In the genomic region with DNA sequence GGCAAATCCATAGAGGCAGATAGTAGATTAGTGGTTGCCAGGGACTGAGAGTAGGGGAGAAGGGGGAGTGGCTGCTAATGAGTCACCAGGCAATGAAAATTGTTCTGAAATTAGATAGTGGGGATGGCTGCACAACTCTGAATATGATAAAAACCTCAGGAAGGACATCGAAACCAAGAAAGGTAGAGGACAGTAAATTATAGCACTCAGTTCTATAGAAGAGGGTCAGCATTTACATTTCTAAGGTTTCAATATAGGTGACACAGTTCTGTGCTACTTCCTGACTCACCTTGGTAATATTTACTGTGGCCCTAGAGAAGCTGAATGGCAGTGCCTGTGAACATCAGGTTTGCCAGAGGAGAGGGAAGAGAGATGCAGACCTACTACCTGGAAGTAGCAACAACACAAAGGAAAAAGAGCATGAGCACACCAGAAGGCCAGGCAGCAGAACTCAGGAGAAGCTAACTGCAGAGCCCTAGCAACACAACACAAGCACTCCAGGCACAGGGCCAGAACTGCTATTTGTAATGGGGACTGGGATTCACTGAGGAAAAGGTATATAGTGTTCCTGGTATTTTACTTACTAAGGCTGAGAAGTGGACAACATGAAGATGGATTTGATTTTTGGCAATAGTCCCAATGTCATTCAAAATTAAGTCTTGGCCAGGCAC, we compare ENCODE assay signal across 13 cellular contexts.
DNase-seq lines count a peak whose midpoint lies in the region; ATAC-seq, FAIRE-seq and TF ChIP-seq lines count a peak whose summit lies in the region.
"Had no signal": no experiment of that assay in that cellular context is flagged by ENCODE, and none has a peak within 500 bp of the region (broad histone marks: within the 10 kb centered on the region; RNA-seq: fewer than 3 reads in every experiment).

No MANE protein-coding gene starts in this region.

- CTCF ChIA-PET in HEK293T (lab: Yijun Ruan, JAX) = interaction anchor here (1.7 kb wide), 1 partner anchor 40 kb away, joined by 3 read pairs; no protein-coding TSS in a partner anchor

- no peaks in the 10 kb centered on the region for H3K9me2 ChIP-seq in MM.1S (replicated peaks; ENCODE audit: insufficient read depth, low read length)

- H3K79me2 ChIP-seq in MM.1S (ENCODE audit: low read length) (peaks cover 11% of the 10 kb centered on the region; the same call in 1 of the 2 replicates), astrocyte (ENCODE audit: insufficient read depth, low read length) (peaks cover 12% of the 10 kb centered on the region)

- H3K4me2 ChIP-seq in MM.1S (ENCODE audit: low read depth, low read length) (peak overlapping the region; percentile 42), astrocyte (ENCODE audit: low read length) (peak overlapping the region; percentile 46)

- H3K27me3 ChIP-seq in BE2C = no peaks in the 10 kb centered on the region
- no peaks in the 10 kb centered on the region for H3K27me3 ChIP-seq in MM.1S (replicated peaks; ENCODE audit: insufficient read depth, low read length)
- no peaks in the 10 kb centered on the region for H3K27me3 ChIP-seq in astrocyte (ENCODE audit: insufficient read depth, low read length)
- no peaks in the 10 kb centered on the region for H3K27me3 ChIP-seq in layer of hippocampus (ENCODE audit: control insufficient read depth, insufficient read depth, low read length)

- H3K36me3 Mint-ChIP-seq in astrocyte (ENCODE audit: low read depth, unreplicated experiment) = no peaks in the 10 kb centered on the region

- H3K27ac ChIP-seq in MM.1S (ENCODE audit: low read length) = peak overlapping the region; percentile 76; the same call in 1 of the 2 replicates
- H3K27ac ChIP-seq in astrocyte (ENCODE audit: low read depth, low read length) = no peak overlapping the region
- H3K27ac ChIP-seq in layer of hippocampus (ENCODE audit: low read depth, low read length) = peak overlapping the region; percentile 57
- H3K27ac ChIP-seq: prostate gland had no signal

- H3K27ac Mint-ChIP-seq in astrocyte (ENCODE audit: unreplicated experiment) = no peak overlapping the region
- H3K27ac Mint-ChIP-seq: T-helper 1 cell treated with Interleukin-12 subunit alpha and Interleukin-12 subunit beta and Interleukin-4 antibody, amounts not matched to agents 30 μg/mL and 1 μg/mL, for 36 hours had no signal

- H3K36me3 ChIP-seq in BE2C (no peaks in the 10 kb centered on the region), MM.1S (replicated peaks; ENCODE audit: insufficient read depth, low read length) (no peaks in the 10 kb centered on the region), astrocyte (ENCODE audit: insufficient read depth, low read length) (peaks cover 2% of the 10 kb centered on the region)
- H3K36me3 ChIP-seq: prostate gland had no signal

- POLR2A ChIA-PET in HEK293T (lab: Yijun Ruan, JAX) = no interaction called here

- no peaks in the 10 kb centered on the region for H3K27me3 Mint-ChIP-seq in astrocyte (ENCODE audit: low read depth, unreplicated experiment)

- H3K4me3 Mint-ChIP-seq in astrocyte (ENCODE audit: unreplicated experiment) = no peak overlapping the region
- H3K4me3 Mint-ChIP-seq: T-helper 1 cell treated with Interleukin-12 subunit alpha and Interleukin-12 subunit beta and Interleukin-4 antibody, amounts not matched to agents 30 μg/mL and 1 μg/mL, for 36 hours had no signal

- H3K4me1 ChIP-seq in BE2C (peaks cover 9% of the 10 kb centered on the region), MM.1S (ENCODE audit: low read length) (peaks cover 34% of the 10 kb centered on the region), astrocyte (ENCODE audit: insufficient read depth, low read length) (peaks cover 9% of the 10 kb centered on the region)
- H3K4me1 ChIP-seq: prostate gland had no signal

- H3K9me3 ChIP-seq in BE2C (no peaks in the 10 kb centered on the region), MM.1S (replicated peaks; ENCODE audit: insufficient read depth, low read length) (no peaks in the 10 kb centered on the region), astrocyte (ENCODE audit: insufficient read depth, low read depth, low read length) (no peaks in the 10 kb centered on the region)
- H3K9me3 ChIP-seq: prostate gland had no signal

- H2AFZ ChIP-seq in MM.1S (ENCODE audit: low read length) = no peak overlapping the region
- H2AFZ ChIP-seq in astrocyte (ENCODE audit: low read depth, low read length) = no peak overlapping the region

- H3K9ac ChIP-seq in MM.1S (ENCODE audit: low read length) (no peak overlapping the region), astrocyte (ENCODE audit: low read length) (no peak overlapping the region)

- H3K9me3 Mint-ChIP-seq in astrocyte (ENCODE audit: unreplicated experiment) = no peaks in the 10 kb centered on the region
- H3K9me3 Mint-ChIP-seq: T-helper 1 cell treated with Interleukin-12 subunit alpha and Interleukin-12 subunit beta and Interleukin-4 antibody, amounts not matched to agents 30 μg/mL and 1 μg/mL, for 36 hours had no signal

- FAIRE-seq in astrocyte (lab: Jason Lieb, UNC) = no peak

- H3K4me3 ChIP-seq in BE2C (ENCODE audit: low read depth, low read length) (no peak overlapping the region), MM.1S (ENCODE audit: low read length) (no peak overlapping the region), astrocyte (ENCODE audit: insufficient read depth, low read depth, low read length) (no peak overlapping the region)
- H3K4me3 ChIP-seq: prostate gland had no signal

- TF ChIP-seq CTCF in BE2C (IDR thresholded peaks at IDR 0.05; ENCODE audit: low read depth, low read length) (no peak), MM.1S (IDR thresholded peaks at IDR 0.05; ENCODE audit: low read length) (no peak), astrocyte (IDR thresholded peaks at IDR 0.05; ENCODE audit: insufficient read depth, low read depth, low read length) (no peak)

- H4K20me1 ChIP-seq in MM.1S (ENCODE audit: insufficient read depth, low read length) (no peaks in the 10 kb centered on the region), astrocyte (ENCODE audit: insufficient read depth, low read length) (peaks cover 17% of the 10 kb centered on the region)

- H3K4me1 Mint-ChIP-seq in astrocyte (ENCODE audit: low read depth, unreplicated experiment) = peaks cover 9% of the 10 kb centered on the region

- DNase-seq in BE2C (peak; percentile 69), MM.1S (peak; percentile 62), astrocyte (ENCODE audit: low read depth) (peak; percentile 45), HEK293T (ENCODE audit: extremely low spot score) (no peak)
- DNase-seq: cortex of kidney, H7, NCI-H1930 had no signal

- H3F3A ChIP-seq in MM.1S (ENCODE audit: insufficient read depth, low read length) = peaks cover 13% of the 10 kb centered on the region

- no peak for ATAC-seq in GM21447 (IDR thresholded peaks at IDR 0.05; ENCODE audit: unreplicated experiment)
- ATAC-seq in GM19452 (IDR thresholded peaks at IDR 0.05; ENCODE audit: unreplicated experiment) = no peak
- ATAC-seq in activated CD4-positive, CD25-positive, alpha-beta regulatory T cell treated with anti-CD3 and anti-CD28 coated beads, Interleukin-2, amount 50 U/mL, for 24 hours = no peak

TF ChIP-seq in HEK293T, 16 proteins besides CTCF, POLR2A, EP300 and RAD21:
- TF ChIP-seq FOXM1 (IDR thresholded peaks at IDR 0.05; ENCODE audit: borderline replicate concordance) (no peak), CTBP1 (IDR thresholded peaks at IDR 0.05; ENCODE audit: borderline replicate concordance) (no peak), SUZ12 (IDR thresholded peaks at IDR 0.05) (no peak), BHLHE40 (IDR thresholded peaks at IDR 0.05; ENCODE audit: borderline replicate concordance) (no peak), FOXA1 (IDR thresholded peaks at IDR 0.05) (no peak), HDGF (IDR thresholded peaks at IDR 0.05; ENCODE audit: borderline replicate concordance) (no peak), ARNT (IDR thresholded peaks at IDR 0.05) (no peak), ELF4 (IDR thresholded peaks at IDR 0.05) (no peak), L3MBTL2 (conservative IDR thresholded peaks at IDR 0.05) (no peak), NFRKB (IDR thresholded peaks at IDR 0.05) (no peak), TARDBP (IDR thresholded peaks at IDR 0.05) (no peak), LEF1 (IDR thresholded peaks at IDR 0.05; ENCODE audit: borderline replicate concordance) (no peak), SP1 (IDR thresholded peaks at IDR 0.05) (no peak), ZNF384 (IDR thresholded peaks at IDR 0.05) (no peak)
- TF ChIP-seq, protein P1, sequence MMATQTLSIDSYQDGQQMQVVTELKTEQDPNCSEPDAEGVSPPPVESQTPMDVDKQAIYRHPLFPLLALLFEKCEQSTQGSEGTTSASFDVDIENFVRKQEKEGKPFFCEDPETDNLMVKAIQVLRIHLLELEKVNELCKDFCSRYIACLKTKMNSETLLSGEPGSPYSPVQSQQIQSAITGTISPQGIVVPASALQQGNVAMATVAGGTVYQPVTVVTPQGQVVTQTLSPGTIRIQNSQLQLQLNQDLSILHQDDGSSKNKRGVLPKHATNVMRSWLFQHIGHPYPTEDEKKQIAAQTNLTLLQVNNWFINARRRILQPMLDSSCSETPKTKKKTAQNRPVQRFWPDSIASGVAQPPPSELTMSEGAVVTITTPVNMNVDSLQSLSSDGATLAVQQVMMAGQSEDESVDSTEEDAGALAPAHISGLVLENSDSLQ (IDR thresholded peaks at IDR 0.05) = no peak
